15 cellular contexts compared by ENCODE assay signal in genomic region chr3:176776622-176777021, GRCh38.
"Had no signal": no experiment of that assay in that cellular context is flagged by ENCODE, and none has a peak within 500 bp of the region (broad histone marks: within the 10 kb centered on the region; RNA-seq: fewer than 3 reads in every experiment).

No MANE protein-coding gene starts in this region.

- DNase-seq: activated CD4-positive, alpha-beta T cell treated with anti-CD3 and anti-CD28 coated beads for 1 hour; activated CD4-positive, alpha-beta T cell treated with anti-CD3 and anti-CD28 coated beads, Interleukin-2, amount 50 U/mL, for 48 hours; activated naive CD4-positive, alpha-beta T cell treated with anti-CD3 and anti-CD28 coated beads for 36 hours; activated naive CD8-positive, alpha-beta T cell treated with anti-CD3 and anti-CD28 coated beads, Interleukin-2, amount 50 U/mL, for 24 hours; activated T-cell treated with anti-CD3 and anti-CD28 coated beads, Interleukin-2, amount 50 U/mL, for 1 hour; aorta; cortex of kidney; effector CD4-positive, alpha-beta T cell; kidney glomerular epithelial cell; left ventricle myocardium superior; mucosa of descending colon; naive thymus-derived CD8-positive, alpha-beta T cell; posterior cingulate gyrus; stimulated activated CD4-positive, alpha-beta T cell treated with anti-CD3 and anti-CD28 coated beads, Interleukin-4, amount 100 ng/mL, for 24 hours; stimulated activated naive CD4-positive, alpha-beta T cell treated with Interleukin-2 at 50 U/mL for 16 hours had no signal

- ATAC-seq: activated naive CD8-positive, alpha-beta T cell treated with anti-CD3 and anti-CD28 coated beads, Interleukin-2, amount 50 U/mL, for 24 hours; left ventricle myocardium superior; mucosa of descending colon; naive thymus-derived CD8-positive, alpha-beta T cell had no signal
